10 cellular contexts compared by ENCODE assay signal in genomic region chr16:10879681-10880589, GRCh38. TPM values are rescaled to one million over a fixed set of nuclear protein-coding genes. Genes with fewer than 3 reads are reported as not detected.
DNase-seq lines count a peak whose midpoint lies in the region; ATAC-seq, FAIRE-seq and TF ChIP-seq lines count a peak whose summit lies in the region.
"Had no signal": no experiment of that assay in that cellular context is flagged by ENCODE, and none has a peak within 500 bp of the region (broad histone marks: within the 10 kb centered on the region; RNA-seq: fewer than 3 reads in every experiment).

No MANE protein-coding gene starts in this region.

- H3K4me1 Mint-ChIP-seq in activated CD4-positive, alpha-beta T cell treated with anti-CD3 and anti-CD28 coated beads, Interleukin-2, amount 10 ng/mL, durations not matched to agents 24 days and 14 days = peaks cover 66% of the 10 kb centered on the region
- H3K4me1 Mint-ChIP-seq in T-helper 17 cell = peaks cover 32% of the 10 kb centered on the region

- H3K27ac ChIP-seq in keratinocyte (ENCODE audit: control insufficient read depth, insufficient read depth, low read length) = no peak overlapping the region
- H3K27ac ChIP-seq in subcutaneous abdominal adipose tissue (ENCODE audit: low read depth, low read length) = peak overlapping the region; percentile 74

- H3K27me3 ChIP-seq in keratinocyte (ENCODE audit: control insufficient read depth, extremely low read depth, insufficient read depth, low read length) (peaks cover 32% of the 10 kb centered on the region), subcutaneous abdominal adipose tissue (ENCODE audit: control insufficient read depth in 5 of 5, insufficient read depth in 4 of 5, low read length in 5 of 5) (peaks cover 0 to 16% (median 8%) of the 10 kb centered on the region in 5 donors)

- no peaks in the 10 kb centered on the region for H3K9me1 ChIP-seq in keratinocyte (ENCODE audit: control insufficient read depth, extremely low read depth, insufficient read depth, low read length)

- intact Hi-C loops in activated CD4-positive, alpha-beta T cell treated with anti-CD3 and anti-CD28 coated beads, Interleukin-2, amount 10 ng/mL, durations not matched to agents 24 days and 14 days (cut with micrococcal nuclease) = loop anchor here (2.0 kb wide), 1 partner anchor 35 kb away; no protein-coding TSS in a partner anchor

- no peaks in the 10 kb centered on the region for H3K79me2 ChIP-seq in keratinocyte (ENCODE audit: control insufficient read depth, insufficient read depth, low read length)

- H3K9me3 ChIP-seq in T-helper 17 cell (ENCODE audit: control insufficient read depth, low read length, poor library complexity, severe bottlenecking) = no peaks in the 10 kb centered on the region
- no peaks in the 10 kb centered on the region for H3K9me3 ChIP-seq in keratinocyte (ENCODE audit: control insufficient read depth, low read depth, low read length)
- no peaks in the 10 kb centered on the region for H3K9me3 ChIP-seq in subcutaneous abdominal adipose tissue (ENCODE audit: control insufficient read depth in 5 of 5, low read length in 5 of 5)

- H3K4me3 ChIP-seq in keratinocyte (ENCODE audit: control insufficient read depth in 2 of 3, extremely low read depth in 1 of 3, insufficient read depth in 2 of 3, low read depth in 1 of 3, low read length in 3 of 3) = no peak overlapping the region
- peak overlapping the region; percentile 67 to 82 (median 77) for H3K4me3 ChIP-seq in subcutaneous abdominal adipose tissue (ENCODE audit: low read depth in 1 of 5, low read length in 5 of 5)

- H3K27me3 Mint-ChIP-seq in activated CD4-positive, alpha-beta T cell treated with anti-CD3 and anti-CD28 coated beads, Interleukin-2, amount 10 ng/mL, durations not matched to agents 24 days and 14 days = peaks cover 42% of the 10 kb centered on the region
- H3K27me3 Mint-ChIP-seq in T-helper 17 cell = peaks cover 64% of the 10 kb centered on the region

- peak overlapping the region; percentile 74 for H3K4me2 ChIP-seq in keratinocyte (ENCODE audit: control insufficient read depth, extremely low read depth, insufficient read depth, low read depth, low read length)

- H3K4me1 ChIP-seq in keratinocyte (ENCODE audit: control insufficient read depth, extremely low read depth, insufficient read depth, low read length) (peaks cover 17% of the 10 kb centered on the region), subcutaneous abdominal adipose tissue (ENCODE audit: control insufficient read depth in 5 of 5, insufficient read depth in 5 of 5, low read length in 5 of 5) (peaks cover 4 to 69% (median 36%) of the 10 kb centered on the region in 5 donors)

- no peak overlapping the region for H3K27ac Mint-ChIP-seq in activated CD4-positive, alpha-beta T cell treated with anti-CD3 and anti-CD28 coated beads, Interleukin-2, amount 10 ng/mL, durations not matched to agents 24 days and 14 days
- no peak overlapping the region for H3K27ac Mint-ChIP-seq in T-helper 17 cell

- no peak for FAIRE-seq in keratinocyte (lab: Jason Lieb, UNC)

- H3K36me3 Mint-ChIP-seq in activated CD4-positive, alpha-beta T cell treated with anti-CD3 and anti-CD28 coated beads, Interleukin-2, amount 10 ng/mL, durations not matched to agents 24 days and 14 days (ENCODE audit: low read depth) = peaks cover 4% of the 10 kb centered on the region
- H3K36me3 Mint-ChIP-seq in T-helper 17 cell (ENCODE audit: low read depth) = peaks cover 2% of the 10 kb centered on the region

- TF ChIP-seq CTCF in keratinocyte (optimal IDR thresholded peaks at IDR 0.05 in 1 of 3, IDR thresholded peaks at IDR 0.05 in 1 of 3, conservative IDR thresholded peaks at IDR 0.05 in 1 of 3; ENCODE audit: extremely low read depth in 1 of 3, insufficient read depth in 2 of 3, low read length in 3 of 3) = no peak

- H2AFZ ChIP-seq in keratinocyte (ENCODE audit: control insufficient read depth, low read length) = no peak overlapping the region

- DNase-seq in activated CD4-positive, alpha-beta T cell treated with anti-CD3 and anti-CD28 coated beads, Interleukin-2, amount 10 ng/mL, durations not matched to agents 24 days and 14 days = no peak
- DNase-seq in activated CD4-positive, alpha-beta T cell treated with anti-CD3 and anti-CD28 coated beads, Interleukin-2, amount 50 U/mL, for 48 hours = no peak
- DNase-seq in T-helper 17 cell (no peak), keratinocyte (ENCODE audit: low read depth, low spot score) (no peak), HUDEP-2 (lab: John Stamatoyannopoulos, UW; ENCODE audit: unreplicated experiment in 76 of 76) (no peak)
- DNase-seq: hippocampal formation, NCI-H187 treated with DMSO at 0.1 percent for 48 hours had no signal

- no peaks in the 10 kb centered on the region for H3K36me3 ChIP-seq in keratinocyte (ENCODE audit: control insufficient read depth in 2 of 2, extremely low read depth in 1 of 2, insufficient read depth in 2 of 2, low read length in 2 of 2)
- H3K36me3 ChIP-seq in subcutaneous abdominal adipose tissue (ENCODE audit: control insufficient read depth in 5 of 5, insufficient read depth in 5 of 5, low read length in 5 of 5) = peaks cover 0 to 6% (median 0%) of the 10 kb centered on the region in 5 donors

- no peaks in the 10 kb centered on the region for H3K9me3 Mint-ChIP-seq in activated CD4-positive, alpha-beta T cell treated with anti-CD3 and anti-CD28 coated beads, Interleukin-2, amount 10 ng/mL, durations not matched to agents 24 days and 14 days

- H4K20me1 ChIP-seq in keratinocyte (ENCODE audit: control insufficient read depth, extremely low read depth, insufficient read depth, low read length) = peaks cover 4% of the 10 kb centered on the region

- peak overlapping the region; percentile 95 for H3K4me3 Mint-ChIP-seq in activated CD4-positive, alpha-beta T cell treated with anti-CD3 and anti-CD28 coated beads, Interleukin-2, amount 10 ng/mL, durations not matched to agents 24 days and 14 days
- H3K4me3 Mint-ChIP-seq in T-helper 17 cell = peak overlapping the region; percentile 94

- dilution Hi-C loops in keratinocyte (cut with MboI; ENCODE audit: extremely low pct_ligation_motif_present, low sequenced_read_pairs) = no loop called here

- ATAC-seq in T-helper 17 cell (no peak), GM18868 (IDR thresholded peaks at IDR 0.05; ENCODE audit: unreplicated experiment) (no peak), HG03196 (IDR thresholded peaks at IDR 0.05; ENCODE audit: unreplicated experiment) (no peak)

- no peak overlapping the region for H3K9ac ChIP-seq in keratinocyte (ENCODE audit: control insufficient read depth, extremely low read depth, insufficient read depth, low read length)
- peak overlapping the region in 4 of 5 donors; percentile 26 to 79 (median 68) for H3K9ac ChIP-seq in subcutaneous abdominal adipose tissue (ENCODE audit: low read length in 5 of 5)

RNA-seq across cellular contexts. Expression of gene CIITA, which starts 2.9 kb away (rescaled TPM):
- total RNA-seq in activated CD4-positive, alpha-beta T cell treated with anti-CD3 and anti-CD28 coated beads, Interleukin-2, amount 10 ng/mL, durations not matched to agents 24 days and 14 days = 5.0 and 6.4 TPM in 2 replicates
- 10 to 100 TPM in 1 of 2 donors, 1 to 10 TPM in 1; 9.7 to 25.3 TPM for total RNA-seq in T-helper 17 cell
- 0.02 to 0.12 TPM (median 0.05 TPM) in 3 replicates for polyA plus RNA-seq in keratinocyte
- not detected for polyA plus RNA-seq in keratinocyte (2011; ENCODE audit: low read depth)
- polyA plus RNA-seq in keratinocyte (2011; cell fraction: cytosol; rRNA removed) = 0.06 TPM in 1 of 2 replicates, not detected in the other
- 0.04 and 0.05 TPM in 2 replicates for polyA plus RNA-seq in keratinocyte (2011; cell fraction: nucleus; rRNA removed)
- polyA plus RNA-seq in keratinocyte (2012; ENCODE audit: low replicate concordance) = 0.33 and 0.35 TPM in 2 replicates
- under 0.01 TPM in 1 of 3 replicates, not detected in the others for polyA minus RNA-seq in keratinocyte
- polyA minus RNA-seq in keratinocyte (2011; cell fraction: cytosol; rRNA and poly(A)+ RNA removed) = not detected
- polyA minus RNA-seq in keratinocyte (2011; cell fraction: nucleus; rRNA and poly(A)+ RNA removed) = not detected in 2 replicates

Comparison
In these comparisons a context has a peak if more than half of its experiments do, and no peak if none do; other contexts are left out.
1. H3K4me3 ChIP-seq: peak in subcutaneous abdominal adipose tissue (5 of 5); none in keratinocyte (0 of 3).